In genomic region chr15:38436993-38437392, GRCh38 we compare ENCODE assay signal across 35 cellular contexts.
"Had no signal": no experiment of that assay in that cellular context is flagged by ENCODE, and none has a peak within 500 bp of the region (broad histone marks: within the 10 kb centered on the region; RNA-seq: fewer than 3 reads in every experiment).

No MANE protein-coding gene starts in this region.

- DNase-seq: Kasumi-1, MG63, MM.1S, MV-4-11, NCI-H1048, NCI-H1092, NCI-H1092 treated with DMSO at 0.1 percent for 48 hours, NCI-H1105, NCI-H1105 treated with DMSO at 0.1 percent for 48 hours, NCI-H1417, NCI-H1417 treated with DMSO at 0.1 percent for 48 hours, NCI-H1436, NCI-H1436 treated with DMSO at 0.1 percent for 48 hours, NCI-H146, NCI-H1694, NCI-H1694 treated with DMSO at 0.1 percent for 48 hours, NCI-H187, NCI-H187 treated with DMSO at 0.1 percent for 48 hours, NCI-H1930, NCI-H2029, NCI-H2029 treated with DMSO at 0.1 percent for 48 hours, NCI-H2081, NCI-H2081 treated with DMSO at 0.1 percent for 48 hours, NCI-H2107, NCI-H2171, NCI-H2171 treated with DMSO at 0.1 percent for 48 hours, NCI-H2227 treated with DMSO at 0.1 percent for 48 hours, NCI-H226, NCI-H345, NCI-H446, NCI-H446 treated with DMSO at 0.1 percent for 48 hours, NCI-H510A, NCI-H510A treated with DMSO at 0.1 percent for 48 hours, NCI-H524, NCI-H524 treated with DMSO at 0.1 percent for 48 hours had no signal

- H3K36me3 ChIP-seq: MG63 had no signal

- H3K4me3 ChIP-seq: MG63 had no signal

- H3K9me3 ChIP-seq: MG63 had no signal
